In the genomic region with DNA sequence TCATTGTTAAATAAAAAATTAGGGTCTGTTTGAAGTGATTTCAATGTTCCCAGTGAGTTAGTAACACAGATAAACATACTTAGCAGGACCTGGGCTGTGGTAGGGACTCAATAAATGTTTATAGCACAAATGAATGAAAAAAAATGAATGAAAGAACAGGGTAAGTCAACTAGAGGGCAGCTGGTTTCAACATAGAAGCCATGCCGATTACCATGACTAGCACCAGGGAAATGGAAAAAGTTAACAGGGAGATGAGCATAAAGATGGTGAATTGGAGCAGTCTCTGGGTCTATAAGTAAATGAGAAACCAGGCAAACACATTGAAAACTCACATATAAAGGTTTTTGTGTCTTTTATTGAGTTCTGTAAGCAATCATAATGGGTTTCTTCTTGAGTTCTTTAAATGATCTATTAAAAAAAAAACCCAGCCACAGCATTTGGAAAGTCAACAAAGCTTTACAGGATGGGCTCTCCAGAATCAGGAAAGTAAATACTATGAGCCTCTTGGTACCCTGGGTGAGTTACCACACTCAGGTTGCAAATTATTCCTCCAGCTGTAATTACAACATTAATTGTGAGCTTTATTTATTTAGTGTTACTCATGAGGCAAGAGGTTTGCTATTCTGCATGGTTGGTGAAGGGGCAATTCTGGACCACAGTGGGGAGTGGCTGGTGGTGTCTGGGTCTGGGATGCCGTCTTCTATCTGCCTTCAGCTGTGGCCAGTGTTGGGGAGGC, we compare ENCODE assay signal across 20 cellular contexts. TPM values are rescaled to one million over a fixed set of nuclear protein-coding genes. Genes with fewer than 3 reads are reported as not detected.
DNase-seq lines count a peak whose midpoint lies in the region; ATAC-seq and TF ChIP-seq lines count a peak whose summit lies in the region.
"Had no signal": no experiment of that assay in that cellular context is flagged by ENCODE, and none has a peak within 500 bp of the region (broad histone marks: within the 10 kb centered on the region; RNA-seq: fewer than 3 reads in every experiment).

No MANE protein-coding gene starts in this region.

- TF ChIP-seq CTCF in LNCaP clone FGC (IDR thresholded peaks at IDR 0.05; ENCODE audit: control insufficient read depth, extremely low read depth, insufficient read depth) (no peak), mesothelial cell of epicardium (IDR thresholded peaks at IDR 0.05; ENCODE audit: unreplicated experiment) (no peak), omental fat pad (IDR thresholded peaks at IDR 0.05) (no peak)

- H3K4me3 Mint-ChIP-seq in mesothelial cell of epicardium: no peak overlapping the region
- H3K4me3 Mint-ChIP-seq: effector memory CD8-positive, alpha-beta T cell; neural crest cell; T-helper 2 cell treated with Interferon-gamma antibody and Interleukin-4, amounts not matched to agents 5 μg/mL and 100 μg/mL, for 36 hours had no signal

- H3K27me3 Mint-ChIP-seq in mesothelial cell of epicardium (ENCODE audit: low read depth): no peaks in the 10 kb centered on the region
- H3K27me3 Mint-ChIP-seq: effector memory CD8-positive, alpha-beta T cell had no signal

- no peak overlapping the region for H3K4me3 ChIP-seq in LNCaP clone FGC (ENCODE audit: low read depth, low read length)
- H3K4me3 ChIP-seq: heart right ventricle, SJCRH30 had no signal

- peaks cover 3% of the 10 kb centered on the region for H3K36me3 Mint-ChIP-seq in mesothelial cell of epicardium

- intact Hi-C loops in cardiac septum (cut with DNase I): no loop called here

- peaks cover 23% of the 10 kb centered on the region for H3K4me1 Mint-ChIP-seq in mesothelial cell of epicardium
- H3K4me1 Mint-ChIP-seq: neural crest cell had no signal

- H3K9me3 Mint-ChIP-seq in mesothelial cell of epicardium: peaks cover 21% of the 10 kb centered on the region
- H3K9me3 Mint-ChIP-seq: effector memory CD8-positive, alpha-beta T cell; neural crest cell; T-helper 2 cell treated with Interferon-gamma antibody and Interleukin-4, amounts not matched to agents 5 μg/mL and 100 μg/mL, for 36 hours had no signal

- H3K27ac Mint-ChIP-seq in mesothelial cell of epicardium: peak overlapping the region; percentile 40
- H3K27ac Mint-ChIP-seq: effector memory CD8-positive, alpha-beta T cell; T-helper 2 cell treated with Interferon-gamma antibody and Interleukin-4, amounts not matched to agents 5 μg/mL and 100 μg/mL, for 36 hours had no signal

- DNase-seq in LNCaP clone FGC (ENCODE audit: low read depth): peak; percentile 63
- DNase-seq in NCI-H2081 (lab: John Stamatoyannopoulos, UW): peak; percentile 59 to 85
- peak; percentile 87 for DNase-seq in NCI-H774 (lab: John Stamatoyannopoulos, UW)
- no peak for DNase-seq in mesothelial cell of epicardium (ENCODE audit: low spot score in 2 of 2, unreplicated experiment in 2 of 2)
- DNase-seq in cardiac septum (ENCODE audit: low spot score): no peak
- no peak for DNase-seq in omental fat pad (ENCODE audit: low spot score)
- DNase-seq in hypothalamus (lab: John Stamatoyannopoulos, UW): no peak
- DNase-seq: activated CD4-positive, alpha-beta T cell treated with anti-CD3 and anti-CD28 coated beads for 1 hour; activated gamma-delta T cell treated with Interleukin-2 at 50 U/mL for 16 hours; anterior cingulate cortex; DMS 273 treated with DMSO at 0.1 percent for 48 hours; effector memory CD8-positive, alpha-beta T cell; heart right ventricle; islet precursor cell; KG1; NCI-H2171; SJCRH30 had no signal

- ATAC-seq in GM19328 (IDR thresholded peaks at IDR 0.05; ENCODE audit: unreplicated experiment): no peak
- ATAC-seq in omental fat pad (ENCODE audit: low FRiP score): no peak
- ATAC-seq: effector memory CD8-positive, alpha-beta T cell; heart right ventricle had no signal

RNA-seq across cellular contexts. Expression of a gene that starts 46.1 kb away (rescaled TPM):
- total RNA-seq in mesothelial cell of epicardium: 112 to 115 TPM (median 114 TPM) in 3 replicates
- 121 TPM for total RNA-seq in cardiac septum
- total RNA-seq in omental fat pad: 100 to 1,000 TPM in 1 of 4 donors, 10 to 100 TPM in 3; 79.7 to 102 (median 85.6) TPM

Comparison
In these comparisons a context has a peak if more than half of its experiments do, and no peak if none do; other contexts are left out.
1. DNase-seq: peak in LNCaP clone FGC (single experiment), NCI-H2081 (2 of 2) and NCI-H774 (single experiment); none in mesothelial cell of epicardium (0 of 2), cardiac septum (single experiment), omental fat pad (single experiment) and hypothalamus (0 of 51).